ENCODE assay signal across 8 cellular contexts in genomic region chr2:206693399-206694137, GRCh38. TPM values are rescaled to one million over a fixed set of nuclear protein-coding genes. Genes with fewer than 3 reads are reported as not detected.
DNase-seq lines count a peak whose midpoint lies in the region; ATAC-seq and TF ChIP-seq lines count a peak whose summit lies in the region.

No MANE protein-coding gene starts in this region.

- DNase-seq in AG08396 (ENCODE audit: low spot score) (peak; percentile 41), GM10266 (ENCODE audit: extremely low spot score) (peak; percentile 43), NCI-H526 treated with DMSO at 0.1 percent for 48 hours (lab: John Stamatoyannopoulos, UW) (peak; percentile 11), heart right ventricle (peak in 1 of 2 donors; percentile 22), renal cortical epithelial cell (ENCODE audit: low read depth) (peak; percentile 75)
- peak; percentile 4 for DNase-seq in activated gamma-delta T cell treated with anti-CD3 and anti-CD28 coated beads, Interleukin-2, amount 50 U/mL, for 16 hours (ENCODE audit: low read depth)

- no peaks in the 10 kb centered on the region for H3K4me1 ChIP-seq in heart right ventricle

- 28 to 31% methylated on average over 5 of the region's 5 CpGs for WGBS in heart right ventricle, 2 donors

- ATAC-seq in HG03280 (IDR thresholded peaks at IDR 0.05; ENCODE audit: unreplicated experiment): peak; percentile 68
- peak in 4 of 8 donors; percentile 37 to 64 (median 57) for ATAC-seq in heart right ventricle
- ATAC-seq in GM21367 (IDR thresholded peaks at IDR 0.05; ENCODE audit: unreplicated experiment): no peak

- intact Hi-C loops in heart right ventricle (cut with DNase I): loop anchor here in 9 of 10 donors (1.0 to 10.0 kb wide), 7 partner anchors 88 to 784 kb away; no protein-coding TSS in a partner anchor

- H3K27me3 ChIP-seq in heart right ventricle: no peaks in the 10 kb centered on the region

- no peaks in the 10 kb centered on the region for H3K36me3 ChIP-seq in heart right ventricle

- no peaks in the 10 kb centered on the region for H3K9me3 ChIP-seq in heart right ventricle

- peak; percentile 60 for TF ChIP-seq CTCF in GM10266 (IDR thresholded peaks at IDR 0.05; ENCODE audit: control insufficient read depth, insufficient read depth, low read depth, missing control alignments)
- TF ChIP-seq CTCF in heart right ventricle (IDR thresholded peaks at IDR 0.05): peak; percentile 42 to 81 (median 67)

- no peak overlapping the region for H3K27ac ChIP-seq in heart right ventricle

- no peak overlapping the region for H3K4me3 ChIP-seq in heart right ventricle

RNA-seq across cellular contexts. Expression of gene DYTN, which starts 24.6 kb away (rescaled TPM):
- total RNA-seq in heart right ventricle: not detected
- polyA plus RNA-seq in heart right ventricle: not detected
- total RNA-seq in renal cortical epithelial cell: not detected in 2 replicates

RNA-seq across cellular contexts. Expression of gene FAM237A, which starts 51.3 kb away (rescaled TPM):
- total RNA-seq in heart right ventricle: 1 to 10 TPM in 5 of 10 donors, under 1 TPM in 2, not detected in 3; 0.31 to 3.0 (median 2.0) TPM
- polyA plus RNA-seq in heart right ventricle: not detected
- not detected in 2 replicates for total RNA-seq in renal cortical epithelial cell
